ENCODE assay signal across 12 cellular contexts in genomic region chr1:78377356-78377928, GRCh38.
DNase-seq lines count a peak whose midpoint lies in the region; ATAC-seq and FAIRE-seq lines count a peak whose summit lies in the region.
"Had no signal": no experiment of that assay in that cellular context is flagged by ENCODE, and none has a peak within 500 bp of the region (broad histone marks: within the 10 kb centered on the region; RNA-seq: fewer than 3 reads in every experiment).

No MANE protein-coding gene starts in this region.

- ATAC-seq in HG02623 (IDR thresholded peaks at IDR 0.05; ENCODE audit: unreplicated experiment) (peak; percentile 87), HG03520 (IDR thresholded peaks at IDR 0.05; ENCODE audit: unreplicated experiment) (peak; percentile 90)

- FAIRE-seq in GM19239 (lab: Jason Lieb, UNC): peak; percentile 74

- DNase-seq in GM19239 (ENCODE audit: insufficient read length, low spot score) (no peak), iris pigment epithelial cell (ENCODE audit: low read depth) (peak; percentile 62), HK-2 (ENCODE audit: unreplicated experiment) (no peak), SK-N-DZ (ENCODE audit: low spot score) (no peak), DMS 273 treated with DMSO at 0.1 percent for 48 hours (lab: John Stamatoyannopoulos, UW) (no peak)
- DNase-seq: caudate nucleus, Kasumi-1, NCI-H526 treated with DMSO at 0.1 percent for 48 hours, retina, T-helper 1 cell had no signal
